ENCODE assay signal across 8 cellular contexts in the genomic region with DNA sequence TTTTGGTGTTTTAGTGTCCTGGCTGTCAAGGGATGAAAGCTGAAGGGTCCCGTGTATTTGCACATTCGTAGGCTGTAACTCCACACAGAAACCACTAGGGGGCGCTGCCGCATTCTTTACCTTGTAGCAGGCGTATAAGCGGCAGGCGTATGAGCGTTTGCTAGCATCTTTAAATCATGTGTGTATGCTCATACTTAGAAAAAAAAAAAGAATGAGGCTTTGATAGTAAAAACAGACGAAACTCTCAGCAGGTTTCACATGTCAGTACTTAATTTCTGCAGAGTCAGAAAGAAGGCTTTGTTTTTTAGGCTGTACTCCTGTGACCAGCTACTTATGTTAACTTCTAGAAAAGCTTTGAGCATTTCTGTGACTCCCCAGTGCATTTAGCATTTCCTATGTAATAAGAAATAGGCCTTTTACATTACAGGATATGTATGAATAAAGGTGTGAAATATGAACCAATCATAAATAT.
DNase-seq lines count a peak whose midpoint lies in the region; ATAC-seq and TF ChIP-seq lines count a peak whose summit lies in the region.

No MANE protein-coding gene starts in this region.

- ATAC-seq in GM21825 (IDR thresholded peaks at IDR 0.05; ENCODE audit: unreplicated experiment) = peak; percentile 88
- peak; percentile 64 for ATAC-seq in activated T-helper 17 cell treated with anti-CD3 and anti-CD28 coated beads, Interleukin-2, amount 50 U/mL, for 72 hours (replicated peaks)

- H3K79me2 ChIP-seq in KMS-11 (ENCODE audit: insufficient read depth, low read depth) = no peaks in the 10 kb centered on the region

- peaks cover 16% of the 10 kb centered on the region for H3K27me3 Mint-ChIP-seq in activated T-helper 17 cell treated with anti-CD3 and anti-CD28 coated beads, Interleukin-2, amount 50 U/mL, for 72 hours

- no peaks in the 10 kb centered on the region for H3K36me3 ChIP-seq in KMS-11 (ENCODE audit: insufficient read depth)
- no peaks in the 10 kb centered on the region for H3K36me3 ChIP-seq in thyroid gland

- peak; percentile 57 for DNase-seq in ELF-1 (ENCODE audit: low read depth, low spot score)
- DNase-seq in RPMI7951 (ENCODE audit: low read depth) = peak; percentile 71
- peak; percentile 83 for DNase-seq in foreskin melanocyte
- peak; percentile 60 for DNase-seq in occipital lobe (lab: John Stamatoyannopoulos, UW)
- peak; percentile 74 to 88 for DNase-seq in thyroid gland

- no peak overlapping the region for H2AFZ ChIP-seq in KMS-11 (ENCODE audit: low read depth)

- intact Hi-C loops in thyroid gland (cut with DNase I) = loop anchor here (5.0 kb wide), 2 partner anchors 187 to 777 kb away; a partner anchor contains a TSS

- no peaks in the 10 kb centered on the region for H4K20me1 ChIP-seq in KMS-11 (ENCODE audit: insufficient read depth)

- no peak overlapping the region for H3K9ac ChIP-seq in KMS-11

- H3K4me2 ChIP-seq in KMS-11 = no peak overlapping the region

- H3K27ac ChIP-seq in KMS-11 (no peak overlapping the region), thyroid gland (no peak overlapping the region)

- H3K9me3 ChIP-seq in thyroid gland = no peaks in the 10 kb centered on the region

- TF ChIP-seq CTCF in KMS-11 (conservative IDR thresholded peaks at IDR 0.05; ENCODE audit: low read depth, low read length) (peak; percentile 93), thyroid gland (IDR thresholded peaks at IDR 0.05) (peak; percentile 87 to 97 (median 93))

- H3K27ac Mint-ChIP-seq in activated T-helper 17 cell treated with anti-CD3 and anti-CD28 coated beads, Interleukin-2, amount 50 U/mL, for 72 hours = no peak overlapping the region

- H3K4me1 ChIP-seq in KMS-11 (ENCODE audit: low read depth, poor library complexity, severe bottlenecking) (peaks cover 7% of the 10 kb centered on the region), thyroid gland (peaks cover 3 to 4% of the 10 kb centered on the region in 2 donors)

- 1 to 2% methylated on average over 9 of the region's 9 CpGs for WGBS in thyroid gland, 2 donors

- no peak for TF ChIP-seq POLR2A in thyroid gland (IDR thresholded peaks at IDR 0.05)

- H3K9me3 Mint-ChIP-seq in activated T-helper 17 cell treated with anti-CD3 and anti-CD28 coated beads, Interleukin-2, amount 50 U/mL, for 72 hours = no peaks in the 10 kb centered on the region

- no peak overlapping the region for H3K4me3 ChIP-seq in KMS-11 (IDR thresholded peaks at IDR 0.05; ENCODE audit: insufficient read depth, low read depth, low read length)
- H3K4me3 ChIP-seq in thyroid gland (replicated peaks in 1 of 3) = no peak overlapping the region

- H3K27me3 ChIP-seq in KMS-11 (ENCODE audit: insufficient read depth, low read depth) (no peaks in the 10 kb centered on the region), thyroid gland (no peaks in the 10 kb centered on the region)

- H3K36me3 Mint-ChIP-seq in activated T-helper 17 cell treated with anti-CD3 and anti-CD28 coated beads, Interleukin-2, amount 50 U/mL, for 72 hours (ENCODE audit: low read depth) = no peaks in the 10 kb centered on the region

- H3K4me3 Mint-ChIP-seq in activated T-helper 17 cell treated with anti-CD3 and anti-CD28 coated beads, Interleukin-2, amount 50 U/mL, for 72 hours = no peak overlapping the region

- peaks cover 5% of the 10 kb centered on the region for H3K4me1 Mint-ChIP-seq in activated T-helper 17 cell treated with anti-CD3 and anti-CD28 coated beads, Interleukin-2, amount 50 U/mL, for 72 hours
